ENCODE assay signal across 13 cellular contexts in the genomic region with DNA sequence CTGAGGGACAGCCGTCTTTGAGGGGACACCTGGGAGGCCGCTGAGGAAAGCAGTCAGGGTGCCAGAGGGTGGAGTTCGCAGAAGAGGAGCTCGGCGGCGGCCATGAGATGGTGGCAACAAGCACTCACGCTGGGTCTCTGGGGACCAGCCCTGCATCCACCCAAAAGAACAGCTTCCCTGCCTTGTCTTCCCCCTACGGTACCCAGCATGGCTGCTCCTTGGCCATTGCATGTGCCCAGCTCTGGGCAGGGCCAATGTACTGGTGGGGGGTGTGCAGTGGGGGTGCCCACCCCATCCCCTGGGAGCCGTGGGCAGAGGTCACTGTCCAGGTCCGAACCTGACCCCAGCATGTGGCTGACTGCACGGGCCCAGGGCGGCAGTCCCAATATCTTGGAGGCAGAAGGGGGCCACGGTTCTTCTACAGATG. TPM values are rescaled to one million over a fixed set of nuclear protein-coding genes. Genes with fewer than 3 reads are reported as not detected.
DNase-seq lines count a peak whose midpoint lies in the region; ATAC-seq and TF ChIP-seq lines count a peak whose summit lies in the region.
"Had no signal": no experiment of that assay in that cellular context is flagged by ENCODE, and none has a peak within 500 bp of the region (broad histone marks: within the 10 kb centered on the region; RNA-seq: fewer than 3 reads in every experiment).

No MANE protein-coding gene starts in this region.

- H2AFZ ChIP-seq in mammary epithelial cell (ENCODE audit: low read depth, low read length) = no peak overlapping the region
- H2AFZ ChIP-seq: GM23248 had no signal

- DNase-seq in MCF 10A (ENCODE audit: unreplicated experiment) (no peak), mammary epithelial cell (no peak), natural killer cell (no peak), uterus (peak; percentile 20 to 21), GM13977 (ENCODE audit: low spot score) (no peak)
- DNase-seq: KG1 had no signal

- H3K79me2 ChIP-seq in mammary epithelial cell (ENCODE audit: insufficient read depth, low read length) = peaks cover 9% of the 10 kb centered on the region

- H3K27me3 ChIP-seq in mammary epithelial cell (ENCODE audit: insufficient read depth, low read length) = no peaks in the 10 kb centered on the region
- H3K27me3 ChIP-seq in gastroesophageal sphincter = no peaks in the 10 kb centered on the region
- no peaks in the 10 kb centered on the region for H3K27me3 ChIP-seq in uterus
- H3K27me3 ChIP-seq: neutrophil had no signal

- CTCF ChIA-PET in MCF 10A (lab: Yijun Ruan, JAX) (interaction anchor here (0.6 to 3.5 kb wide), 3 partner anchors 12 to 1511 kb away, joined by 5 to 23 read pairs (median 5); no protein-coding TSS in a partner anchor), mammary epithelial cell (lab: Charles Lee; ENCODE audit: low non-redundant PET) (no interaction called here)

- H3K36me3 Mint-ChIP-seq in MCF 10A (ENCODE audit: insufficient read depth, unreplicated experiment) (peaks cover 83% of the 10 kb centered on the region), natural killer cell (peaks cover 5% of the 10 kb centered on the region)

- no peak for TF ChIP-seq EP300 in gastroesophageal sphincter (IDR thresholded peaks at IDR 0.05)

- H3K4me3 Mint-ChIP-seq in MCF 10A (ENCODE audit: unreplicated experiment) = peak overlapping the region; percentile 90
- no peak overlapping the region for H3K4me3 Mint-ChIP-seq in natural killer cell
- H3K4me3 Mint-ChIP-seq: T-helper 1 cell treated with Interleukin-12 subunit alpha and Interleukin-12 subunit beta and Interleukin-4 antibody, amounts not matched to agents 30 μg/mL and 1 μg/mL, for 36 hours had no signal

- no peaks in the 10 kb centered on the region for H3K9me3 ChIP-seq in mammary epithelial cell (replicated peaks; ENCODE audit: insufficient read depth, low read length)
- no peaks in the 10 kb centered on the region for H3K9me3 ChIP-seq in gastroesophageal sphincter
- no peaks in the 10 kb centered on the region for H3K9me3 ChIP-seq in uterus
- H3K9me3 ChIP-seq: neutrophil had no signal

- intact Hi-C loops in MCF 10A (cut with micrococcal nuclease) = loop anchor here (1.0 to 5.0 kb wide), 2 partner anchors 45 to 73 kb away; a partner anchor contains a TSS
- intact Hi-C loops in mammary epithelial cell (cut with micrococcal nuclease) = no loop called here
- intact Hi-C loops in natural killer cell (cut with micrococcal nuclease) = no loop called here
- intact Hi-C loops in uterus (cut with DNase I; ENCODE audit: low total_unique reads) = no loop called here

- H4K20me1 ChIP-seq in mammary epithelial cell (ENCODE audit: insufficient read depth, low read length) = no peaks in the 10 kb centered on the region

- no peak overlapping the region for H3K4me2 ChIP-seq in mammary epithelial cell (ENCODE audit: insufficient read depth, low read depth, low read length)

- no peaks in the 10 kb centered on the region for H3K9me3 Mint-ChIP-seq in MCF 10A (ENCODE audit: unreplicated experiment)
- no peaks in the 10 kb centered on the region for H3K9me3 Mint-ChIP-seq in natural killer cell
- H3K9me3 Mint-ChIP-seq: T-helper 1 cell treated with Interleukin-12 subunit alpha and Interleukin-12 subunit beta and Interleukin-4 antibody, amounts not matched to agents 30 μg/mL and 1 μg/mL, for 36 hours had no signal

- peaks cover 40% of the 10 kb centered on the region for H3K4me1 Mint-ChIP-seq in MCF 10A (ENCODE audit: insufficient read depth, unreplicated experiment)
- peaks cover 38 to 39% of the 10 kb centered on the region in 2 donors for H3K4me1 Mint-ChIP-seq in natural killer cell

- in situ Hi-C loops in mammary epithelial cell (cut with MboI; ENCODE audit: low sequenced_read_pairs in 2 of 2) (no loop called here), GM13977 (cut with MboI; ENCODE audit: low pct_unique_long_range_greater_than_20kb, low sequenced_read_pairs, unreplicated experiment) (no loop called here)

- H3K27me3 Mint-ChIP-seq in MCF 10A (ENCODE audit: insufficient read depth, unreplicated experiment) (no peaks in the 10 kb centered on the region), natural killer cell (ENCODE audit: low read depth in 2 of 2) (no peaks in the 10 kb centered on the region)

- H3K4me1 ChIP-seq in mammary epithelial cell (ENCODE audit: insufficient read depth, low read length) = peaks cover 42% of the 10 kb centered on the region
- peaks cover 4 to 44% (median 16%) of the 10 kb centered on the region in 3 donors for H3K4me1 ChIP-seq in gastroesophageal sphincter
- H3K4me1 ChIP-seq in uterus = peaks cover 6 to 21% of the 10 kb centered on the region in 2 donors

- POLR2A ChIA-PET in MCF 10A (lab: Yijun Ruan, JAX) = interaction anchor here (1.7 to 5.4 kb wide), 2 partner anchors 9 to 40 kb away, joined by 10 to 179 read pairs; no protein-coding TSS in a partner anchor

- H3K36me3 ChIP-seq in mammary epithelial cell (ENCODE audit: insufficient read depth, low read length) = peaks cover 10% of the 10 kb centered on the region
- H3K36me3 ChIP-seq in gastroesophageal sphincter = peaks cover 0 to 81% of the 10 kb centered on the region in 2 donors
- H3K36me3 ChIP-seq in uterus = no peaks in the 10 kb centered on the region

- 88% methylated on average over 10 of the region's 13 CpGs for WGBS in mammary epithelial cell (ENCODE audit: low coverage, missing lambda C conversion rate)
- 80% methylated on average over 1 to 2 of the region's 13 CpGs for WGBS in gastroesophageal sphincter (ENCODE audit: low coverage in 1 of 2), 2 donors

- TF ChIP-seq POLR2A in gastroesophageal sphincter (IDR thresholded peaks at IDR 0.05) (no peak), uterus (IDR thresholded peaks at IDR 0.05) (no peak)

- no peak overlapping the region for H3K27ac ChIP-seq in mammary epithelial cell (ENCODE audit: insufficient read depth, low read depth, low read length)
- peak overlapping the region in 3 of 4 donors; percentile 64 to 78 (median 75) for H3K27ac ChIP-seq in gastroesophageal sphincter
- peak overlapping the region; percentile 72 to 73 for H3K27ac ChIP-seq in uterus
- H3K27ac ChIP-seq: epithelial cell of prostate, neutrophil had no signal

- dilution Hi-C loops in mammary epithelial cell (cut with HindIII; ENCODE audit: low sequenced_read_pairs) = no loop called here

- H3K4me3 ChIP-seq in mammary epithelial cell (replicated peaks in 1 of 3; ENCODE audit: insufficient read depth in 1 of 3, low read depth in 2 of 3, low read length in 3 of 3) (no peak overlapping the region), gastroesophageal sphincter (no peak overlapping the region), uterus (no peak overlapping the region)
- H3K4me3 ChIP-seq: GM23248 had no signal

- H3K9ac ChIP-seq in mammary epithelial cell (ENCODE audit: insufficient read depth, low read length) = no peak overlapping the region

- TF ChIP-seq CTCF in MCF 10A (IDR thresholded peaks at IDR 0.05; ENCODE audit: unreplicated experiment) = no peak
- TF ChIP-seq CTCF in mammary epithelial cell (conservative IDR thresholded peaks at IDR 0.05 in 1 of 2, IDR thresholded peaks at IDR 0.05 in 1 of 2; ENCODE audit: extremely low read depth in 1 of 2, insufficient read depth in 1 of 2, low read depth in 1 of 2, low read length in 2 of 2) = no peak
- TF ChIP-seq CTCF in gastroesophageal sphincter (IDR thresholded peaks at IDR 0.05) = no peak
- no peak for TF ChIP-seq CTCF in natural killer cell (IDR thresholded peaks at IDR 0.05)
- TF ChIP-seq CTCF in uterus (IDR thresholded peaks at IDR 0.05) = no peak
- no peak for TF ChIP-seq CTCF in GM13977 (IDR thresholded peaks at IDR 0.05; ENCODE audit: extremely low read depth, insufficient read depth, missing control alignments)

- ATAC-seq in gastroesophageal sphincter = no peak
- no peak for ATAC-seq in natural killer cell
- ATAC-seq in GM21423 (IDR thresholded peaks at IDR 0.05; ENCODE audit: unreplicated experiment) = no peak
- ATAC-seq in HG03460 (IDR thresholded peaks at IDR 0.05; ENCODE audit: unreplicated experiment) = no peak

- BruUV-seq in MCF 10A (replicated peaks; lab: Mats Ljungman, UMichigan) (no TSS peak), mammary epithelial cell (replicated peaks; lab: Mats Ljungman, UMichigan) (no TSS peak)

- H3K27ac Mint-ChIP-seq in MCF 10A (ENCODE audit: low read depth, unreplicated experiment) = peak overlapping the region; percentile 79
- peak overlapping the region; percentile 36 to 56 for H3K27ac Mint-ChIP-seq in natural killer cell
- H3K27ac Mint-ChIP-seq: T-helper 1 cell treated with Interleukin-12 subunit alpha and Interleukin-12 subunit beta and Interleukin-4 antibody, amounts not matched to agents 30 μg/mL and 1 μg/mL, for 36 hours had no signal

RNA-seq across cellular contexts. Expression of a gene that starts 42.3 kb away (rescaled TPM):
- total RNA-seq in MCF 10A (2022) (85.7 and 115 TPM in 2 replicates), mammary epithelial cell (10 to 100 TPM; 24.8 to 35.7 TPM), gastroesophageal sphincter (10 to 100 TPM; 39.9 to 94.0 (median 66.4) TPM), natural killer cell (100 to 1,000 TPM; 375 to 522 (median 377) TPM), uterus (10 to 100 TPM; 24.7 to 83.3 (median 48.2) TPM)
- polyA plus RNA-seq in mammary epithelial cell = 16.2 TPM
- 11.9 TPM for polyA minus RNA-seq in mammary epithelial cell

Comparison
In these comparisons a context has a peak if more than half of its experiments do, and no peak if none do; other contexts are left out.
1. DNase-seq: peak in uterus (2 of 2); none in MCF 10A (single experiment), mammary epithelial cell (single experiment), natural killer cell (single experiment) and GM13977 (single experiment).